ENCODE assay signal across 2 cellular contexts in the genomic region with DNA sequence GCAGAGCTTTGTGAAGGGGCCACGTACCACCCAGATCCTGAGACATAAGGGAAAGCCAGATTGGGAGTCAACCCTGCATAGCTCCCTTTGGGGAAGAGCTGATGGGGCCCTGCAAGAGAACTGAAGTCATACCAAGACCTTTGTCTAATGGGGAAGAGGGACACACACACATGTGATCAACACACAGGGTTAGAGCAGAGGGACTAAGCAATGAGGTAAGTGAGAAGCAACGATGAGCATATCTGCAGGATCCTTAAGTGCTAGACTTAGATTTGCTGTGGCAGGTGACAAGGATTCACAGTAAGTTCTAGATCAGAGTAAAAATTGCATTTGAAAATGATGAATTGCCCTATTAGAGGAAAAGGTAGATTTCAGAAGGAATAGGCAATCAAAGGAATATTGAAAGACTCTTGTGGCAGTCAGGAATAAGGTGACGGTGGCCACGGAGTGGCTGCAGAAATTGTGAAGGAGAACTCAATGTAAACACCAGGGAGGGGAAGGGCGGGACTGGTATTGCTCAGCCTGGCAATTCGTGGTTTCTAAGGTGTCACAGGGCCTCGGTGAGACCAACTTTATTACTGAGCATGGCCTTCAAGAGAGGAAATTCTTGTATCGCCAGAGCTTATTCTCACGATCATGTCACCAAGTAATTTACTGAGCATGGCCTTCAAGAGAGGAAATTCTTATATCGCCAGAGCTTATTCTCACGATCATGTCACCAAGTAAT. TPM values are rescaled to one million over a fixed set of nuclear protein-coding genes. Genes with fewer than 3 reads are reported as not detected.
"Had no signal": no experiment of that assay in that cellular context is flagged by ENCODE, and none has a peak within 500 bp of the region (broad histone marks: within the 10 kb centered on the region; RNA-seq: fewer than 3 reads in every experiment).

No MANE protein-coding gene starts in this region.

RNA-seq across cellular contexts. Expression of a gene that starts 4.5 kb away (rescaled TPM):
- total RNA-seq: activated T-helper 2 cell treated with anti-CD3 and anti-CD28 coated beads, Interferon-gamma antibody, Interleukin-2, Interleukin-4, amounts not matched to agents 10 μg/mL and 5 μg/mL and 100 μg/mL, durations not matched to agents 14 hours and 24 hours and 36 hours had no signal

RNA-seq across cellular contexts. Expression of a gene that starts 39.9 kb away (rescaled TPM):
- total RNA-seq: activated naive CD4-positive, alpha-beta T cell treated with anti-CD3 and anti-CD28 coated beads for 36 hours had no signal
